In the genomic region with DNA sequence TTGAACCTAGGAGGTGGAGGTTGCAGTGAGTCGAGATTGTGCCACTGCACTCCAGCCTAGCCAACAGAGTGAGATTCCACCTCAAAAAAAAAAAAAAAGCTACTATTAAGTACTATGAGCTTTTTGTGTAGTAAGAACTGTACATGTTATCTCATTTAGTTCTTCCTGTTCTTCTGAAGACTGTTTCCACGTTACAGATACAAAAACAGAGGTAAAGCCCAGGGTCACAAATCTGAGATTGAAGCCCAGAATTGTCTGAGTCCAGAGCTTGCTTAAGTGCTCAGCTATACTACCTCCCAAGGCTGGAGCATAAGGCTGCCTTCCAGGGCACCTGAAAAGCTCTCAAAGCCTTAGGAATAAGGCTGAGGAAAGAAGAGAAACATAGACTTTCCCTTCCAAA, we compare ENCODE assay signal across 25 cellular contexts. TPM values are rescaled to one million over a fixed set of nuclear protein-coding genes. Genes with fewer than 3 reads are reported as not detected.
DNase-seq lines count a peak whose midpoint lies in the region; ATAC-seq and TF ChIP-seq lines count a peak whose summit lies in the region.
"Had no signal": no experiment of that assay in that cellular context is flagged by ENCODE, and none has a peak within 500 bp of the region (broad histone marks: within the 10 kb centered on the region; RNA-seq: fewer than 3 reads in every experiment).

No MANE protein-coding gene starts in this region.

- intact Hi-C loops in heart left ventricle (cut with DNase I) (no loop called here), left cardiac atrium (cut with DNase I) (no loop called here), esophagus muscularis mucosa (cut with DNase I) (no loop called here)

- peaks cover 47% of the 10 kb centered on the region for H3K4me1 Mint-ChIP-seq in endodermal cell

- H3K36me3 Mint-ChIP-seq in endodermal cell (ENCODE audit: low read depth) = peaks cover 13% of the 10 kb centered on the region

- ATAC-seq in heart left ventricle (no peak), left cardiac atrium (no peak), HG03457 (IDR thresholded peaks at IDR 0.05; ENCODE audit: unreplicated experiment) (no peak)
- ATAC-seq: CD8-positive, alpha-beta T cell; GM12878; HepG2; Panc1 had no signal

- H3K27me3 Mint-ChIP-seq in endodermal cell (ENCODE audit: insufficient read depth) = peaks cover 6% of the 10 kb centered on the region

- H3K36me3 ChIP-seq in heart left ventricle (peaks cover 0 to 39% (median 34%) of the 10 kb centered on the region in 9 donors), esophagus muscularis mucosa (peaks cover 6 to 66% (median 23%) of the 10 kb centered on the region in 4 donors), skeletal muscle tissue (ENCODE audit: control insufficient read depth in 3 of 3, insufficient read depth in 3 of 3, low read length in 3 of 3) (peaks cover 32 to 63% (median 35%) of the 10 kb centered on the region in 3 donors), endodermal cell (ENCODE audit: control insufficient read depth, insufficient read depth, low read length) (peaks cover 25% of the 10 kb centered on the region)

- no peak for TF ChIP-seq EP300 in esophagus muscularis mucosa (IDR thresholded peaks at IDR 0.05)

- H3K9me3 Mint-ChIP-seq in endodermal cell = no peaks in the 10 kb centered on the region
- H3K9me3 Mint-ChIP-seq: CD8-positive, alpha-beta T cell had no signal

- peak overlapping the region; percentile 93 to 98 (median 98) for H3K9ac ChIP-seq in skeletal muscle tissue (ENCODE audit: low read depth in 1 of 3, low read length in 3 of 3)
- H3K9ac ChIP-seq in endodermal cell (ENCODE audit: extremely low read depth, low read length, poor library complexity, severe bottlenecking) = no peak overlapping the region

- 41 to 50% (median 45%) methylated on average over 2 of the region's 2 CpGs for WGBS in heart left ventricle, 4 donors
- 81% methylated on average over 2 of the region's 2 CpGs for WGBS in esophagus muscularis mucosa
- WGBS in endodermal cell (ENCODE audit: insufficient coverage in 1 of 2, insufficient read length in 1 of 2), 2 experiments = 89% methylated on average over 1 of the region's 2 CpGs; no CpG with 5 or more reads in 1 of the 2 experiments

- no peak overlapping the region for H3K27ac Mint-ChIP-seq in endodermal cell

- H3K4me1 ChIP-seq in heart left ventricle (peaks cover 0 to 55% (median 23%) of the 10 kb centered on the region in 12 donors), esophagus muscularis mucosa (peaks cover 26 to 77% (median 72%) of the 10 kb centered on the region in 4 donors), skeletal muscle tissue (ENCODE audit: control insufficient read depth in 3 of 3, insufficient read depth in 3 of 3, low read length in 3 of 3) (peaks cover 71 to 93% (median 82%) of the 10 kb centered on the region in 3 donors), endodermal cell (ENCODE audit: control insufficient read depth, insufficient read depth, low read length) (peaks cover 27% of the 10 kb centered on the region)

- DNase-seq in heart left ventricle (no peak), left cardiac atrium (no peak), esophagus muscularis mucosa (ENCODE audit: extremely low spot score) (no peak), islet precursor cell (peak; percentile 27), endodermal cell (no peak), NCI-H345 (lab: John Stamatoyannopoulos, UW) (no peak)
- DNase-seq: AML-193; C1 segment of cervical spinal cord; CD8-positive, alpha-beta T cell; DND-41; H7; KBM-7; NCI-H1105; NCI-H146; NCI-H2029; NCI-H226; NCI-H524; NCI-H774 had no signal

- H3K4me3 ChIP-seq in heart left ventricle = peak overlapping the region; percentile 9 to 85 (median 64)
- no peak overlapping the region for H3K4me3 ChIP-seq in esophagus muscularis mucosa
- peak overlapping the region; percentile 86 to 99 (median 92) for H3K4me3 ChIP-seq in skeletal muscle tissue (ENCODE audit: low read length in 3 of 3)
- no peak overlapping the region for H3K4me3 ChIP-seq in endodermal cell (ENCODE audit: low read length)
- H3K4me3 ChIP-seq: GM12878 had no signal

- TF ChIP-seq CTCF in heart left ventricle (IDR thresholded peaks at IDR 0.05) = no peak
- TF ChIP-seq CTCF in esophagus muscularis mucosa (IDR thresholded peaks at IDR 0.05) = no peak
- TF ChIP-seq CTCF in endodermal cell (conservative IDR thresholded peaks at IDR 0.05) = no peak

- H3K4me3 Mint-ChIP-seq in endodermal cell = no peak overlapping the region
- H3K4me3 Mint-ChIP-seq: CD8-positive, alpha-beta T cell had no signal

- H3K27me3 ChIP-seq in heart left ventricle (no peaks in the 10 kb centered on the region), esophagus muscularis mucosa (peaks cover 0 to 5% (median 0%) of the 10 kb centered on the region in 4 donors), skeletal muscle tissue (ENCODE audit: control insufficient read depth in 3 of 3, insufficient read depth in 3 of 3, low read length in 3 of 3) (no peaks in the 10 kb centered on the region), endodermal cell (ENCODE audit: control insufficient read depth, insufficient read depth, low read length, poor library complexity, severe bottlenecking) (no peaks in the 10 kb centered on the region)

- H3K27ac ChIP-seq in heart left ventricle (peak overlapping the region; percentile 87 to 99 (median 95)), esophagus muscularis mucosa (replicated peaks in 1 of 4) (peak overlapping the region in 3 of 4 donors; percentile 24 to 89 (median 54)), skeletal muscle tissue (ENCODE audit: low read depth, low read length) (peak overlapping the region; percentile 97), endodermal cell (ENCODE audit: low read depth, low read length) (no peak overlapping the region)
- H3K27ac ChIP-seq: HL-60 had no signal

- no peaks in the 10 kb centered on the region for H3K9me3 ChIP-seq in heart left ventricle
- H3K9me3 ChIP-seq in esophagus muscularis mucosa = no peaks in the 10 kb centered on the region
- no peaks in the 10 kb centered on the region for H3K9me3 ChIP-seq in skeletal muscle tissue (ENCODE audit: control insufficient read depth in 3 of 3, low read length in 3 of 3)
- no peaks in the 10 kb centered on the region for H3K9me3 ChIP-seq in endodermal cell (ENCODE audit: control insufficient read depth, low read length)

- no peak for TF ChIP-seq POLR2A in heart left ventricle (IDR thresholded peaks at IDR 0.05)
- no peak for TF ChIP-seq POLR2A in esophagus muscularis mucosa (IDR thresholded peaks at IDR 0.05; ENCODE audit: low read depth)

RNA-seq across cellular contexts. Expression of gene FABP3, which starts 2.9 kb away (rescaled TPM):
- total RNA-seq in heart left ventricle (1,000 to 10,000 TPM; 2,591 to 6,997 (median 5,230) TPM), left cardiac atrium (1,000 to 10,000 TPM; 2,432 to 3,075 TPM), esophagus muscularis mucosa (10 to 100 TPM; 14.6 to 38.6 (median 29.8) TPM), skeletal muscle tissue (201 TPM), endodermal cell (1 to 10 TPM; 3.0 to 3.4 TPM)
- polyA plus RNA-seq in heart left ventricle = over 10,000 TPM in 1 of 2 donors, 1,000 to 10,000 TPM in 1; 4,008 to 10,560 TPM
- polyA plus RNA-seq in endodermal cell (2013, experiment 1 of 2) = 15.8 TPM
- 12.7 TPM for polyA plus RNA-seq in endodermal cell (2013, experiment 2 of 2)
- total RNA-seq: CD8-positive, alpha-beta T cell; HT-29 had no signal

RNA-seq across cellular contexts. Expression of gene SERINC2, which starts 43.0 kb away (rescaled TPM):
- total RNA-seq in heart left ventricle = 1 to 10 TPM in 8 of 9 donors, under 1 TPM in 1; 0.94 to 8.5 (median 2.2) TPM
- polyA plus RNA-seq in heart left ventricle = 1 to 10 TPM; 2.7 to 5.4 TPM
- 1 to 10 TPM; 2.4 to 2.9 TPM for total RNA-seq in left cardiac atrium
- total RNA-seq in esophagus muscularis mucosa = 1 to 10 TPM; 1.7 to 4.0 (median 2.8) TPM
- total RNA-seq in skeletal muscle tissue = 2.1 TPM
- 10 to 100 TPM; 25.9 to 35.1 TPM for total RNA-seq in endodermal cell
- 37.5 TPM for polyA plus RNA-seq in endodermal cell (2013, experiment 1 of 2)
- polyA plus RNA-seq in endodermal cell (2013, experiment 2 of 2) = 31.6 TPM
- total RNA-seq: CD8-positive, alpha-beta T cell had no signal

Comparison
In these comparisons a context has a peak if more than half of its experiments do, and no peak if none do; other contexts are left out.
1. H3K4me3 ChIP-seq: peak in heart left ventricle (12 of 12) and skeletal muscle tissue (3 of 3); none in esophagus muscularis mucosa (0 of 4) and endodermal cell (single experiment).
2. RNA of gene FABP3, which starts 2.9 kb away (total RNA-seq): 2,591 to 6,997 TPM in heart left ventricle and 2,432 to 3,075 TPM in left cardiac atrium; 201 TPM in skeletal muscle tissue (single experiment), 14.6 to 38.6 TPM in esophagus muscularis mucosa and 3.0 to 3.4 TPM in endodermal cell; every median in the first group is over 10 times any median in the second.